20 cellular contexts compared by ENCODE assay signal in the genomic region with DNA sequence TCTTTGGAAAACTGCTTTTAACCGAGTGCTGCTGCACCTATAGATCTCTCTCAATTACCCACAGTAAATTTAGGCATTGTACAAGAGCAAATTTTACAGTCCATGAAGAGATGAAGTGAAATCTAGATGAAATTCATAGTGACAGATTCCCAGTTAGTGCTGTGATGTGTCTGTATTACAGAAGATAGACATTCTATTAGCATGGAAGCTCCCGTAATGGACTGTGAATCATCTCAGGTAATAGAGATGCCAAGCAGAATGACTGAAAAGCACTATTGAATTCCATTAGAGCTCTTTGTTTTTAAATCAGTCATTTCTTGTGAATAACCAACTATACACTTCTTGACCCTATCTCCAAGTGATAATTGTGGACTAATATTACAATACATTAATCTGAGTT.
"Had no signal": no experiment of that assay in that cellular context is flagged by ENCODE, and none has a peak within 500 bp of the region (broad histone marks: within the 10 kb centered on the region; RNA-seq: fewer than 3 reads in every experiment).

No MANE protein-coding gene starts in this region.

- ATAC-seq: HepG2, Panc1, PC-3 had no signal

- FAIRE-seq: HepG2 had no signal

- H3K27ac ChIP-seq: RWPE1 had no signal

- DNase-seq: IMR-90, Kasumi-1, KG1, NCI-H1092, NCI-H1105 treated with DMSO at 0.1 percent for 48 hours, NCI-H1417 treated with DMSO at 0.1 percent for 48 hours, NCI-H146, NCI-H1694 treated with DMSO at 0.1 percent for 48 hours, NCI-H1930, NCI-H2081, NCI-H2107, NCI-H2227 treated with DMSO at 0.1 percent for 48 hours, NCI-H524, NCI-H526 treated with DMSO at 0.1 percent for 48 hours, NCI-H748 treated with DMSO at 0.1 percent for 48 hours, PC-3, SHP77 had no signal
